1 cellular context compared by ENCODE assay signal in genomic region chr9:4679268-4680177, GRCh38.
TF ChIP-seq lines count a peak whose summit lies in the region.

TSS of gene CDC37L1 (plus strand) at chr9:4679569. CDS start at chr9:4679768, 199 bp downstream.

TF ChIP-seq in H1, 55 proteins besides CTCF, POLR2A, EP300 and RAD21 (continued from another document):
- TF ChIP-seq BRCA1 (IDR thresholded peaks at IDR 0.05; ENCODE audit: low read depth, low read length): no peak
- TF ChIP-seq KDM1A (IDR thresholded peaks at IDR 0.05; ENCODE audit: borderline replicate concordance, low read length): no peak
- no peak for TF ChIP-seq USF2 (IDR thresholded peaks at IDR 0.05; ENCODE audit: low read length)
- TF ChIP-seq SAP30 (IDR thresholded peaks at IDR 0.05; ENCODE audit: insufficient read depth, insufficient replicate concordance, low read length): peak; percentile 80
- no peak for TF ChIP-seq ZNF274 (IDR thresholded peaks at IDR 0.05; ENCODE audit: borderline replicate concordance, extremely low read depth, low read length)
- TF ChIP-seq GABPA (IDR thresholded peaks at IDR 0.05; ENCODE audit: borderline replicate concordance, insufficient read depth, low read length): peak; percentile 89
- peak; percentile 85 for TF ChIP-seq YY1 (IDR thresholded peaks at IDR 0.05; ENCODE audit: low read depth, low read length)
- no peak for TF ChIP-seq RXRA (IDR thresholded peaks at IDR 0.05; ENCODE audit: insufficient read depth, low read depth, low read length)
- 0 out of 2 replicates have a peak, but pooled peaks have one; percentile 18 for TF ChIP-seq SP1 (IDR thresholded peaks at IDR 0.05; ENCODE audit: low read depth, low read length)
- no peak for TF ChIP-seq RNF2 (IDR thresholded peaks at IDR 0.05; ENCODE audit: borderline replicate concordance, low read depth, low read length, missing control alignments, poor library complexity, severe bottlenecking)
- no peak for TF ChIP-seq JUN (IDR thresholded peaks at IDR 0.05; ENCODE audit: low read depth, low read length)
- peak; percentile 62; the same call in 1 of the 2 replicates for TF ChIP-seq PHF8 (conservative IDR thresholded peaks at IDR 0.05; ENCODE audit: low read depth, low read length)
- TF ChIP-seq EGR1 (IDR thresholded peaks at IDR 0.05; ENCODE audit: borderline replicate concordance, low read depth, low read length): no peak
- TF ChIP-seq GTF2F1 (IDR thresholded peaks at IDR 0.05; ENCODE audit: borderline replicate concordance, low read depth, low read length): no peak; the same call in 1 of the 2 replicates
- no peak for TF ChIP-seq NANOG (IDR thresholded peaks at IDR 0.05; ENCODE audit: insufficient read depth, low read depth, low read length, poor library complexity, severe bottlenecking)
- TF ChIP-seq TCF12 (IDR thresholded peaks at IDR 0.05; ENCODE audit: low read depth, low read length): no peak
- peak; percentile 94 for TF ChIP-seq TAF1 (IDR thresholded peaks at IDR 0.05; ENCODE audit: low read depth, low read length)
- no peak for TF ChIP-seq HDAC6 (IDR thresholded peaks at IDR 0.05; ENCODE audit: low read depth, low read length)
- TF ChIP-seq CREB1 (IDR thresholded peaks at IDR 0.05): peak; percentile 94
- peak; percentile 84 for TF ChIP-seq KDM4A (IDR thresholded peaks at IDR 0.05; ENCODE audit: low read depth, low read length, severe bottlenecking)
- no peak; a peak in 3 of 4 replicates for TF ChIP-seq HDAC2 (IDR thresholded peaks at IDR 0.05; ENCODE audit: borderline replicate concordance in 1 of 2, low read depth in 2 of 2, low read length in 2 of 2)
- no peak for TF ChIP-seq BCL11A (IDR thresholded peaks at IDR 0.05; ENCODE audit: low read depth in 2 of 2, low read length in 2 of 2)
- peak; percentile 68 for TF ChIP-seq MAX (IDR thresholded peaks at IDR 0.05)
- TF ChIP-seq BACH1 (IDR thresholded peaks at IDR 0.05; ENCODE audit: low read length): no peak; the same call in 1 of the 2 replicates
- TF ChIP-seq CHD1 (IDR thresholded peaks at IDR 0.05; ENCODE audit: low read depth, low read length): no peak
- TF ChIP-seq EZH2 (IDR thresholded peaks at IDR 0.05; ENCODE audit: low read depth, low read length, severe bottlenecking): no peak
- TF ChIP-seq RBBP5 (IDR thresholded peaks at IDR 0.05; ENCODE audit: borderline replicate concordance, low read depth, low read length): peak; percentile 97
- no peak for TF ChIP-seq MAFK (IDR thresholded peaks at IDR 0.05; ENCODE audit: low read depth, low read length)
- TF ChIP-seq NRF1 (IDR thresholded peaks at IDR 0.05; ENCODE audit: low read depth, low read length): no peak
- TF ChIP-seq E2F6 (IDR thresholded peaks at IDR 0.05): peak; percentile 70; the same call in 1 of the 2 replicates
- no peak for TF ChIP-seq CBX5 (IDR thresholded peaks at IDR 0.05; ENCODE audit: low read depth, low read length)
- peak; percentile 78 for TF ChIP-seq TEAD4 (IDR thresholded peaks at IDR 0.05; ENCODE audit: low read depth, low read length)
- TF ChIP-seq RFX5 (IDR thresholded peaks at IDR 0.05; ENCODE audit: borderline replicate concordance, low read depth, low read length): no peak
- peak; percentile 99 for TF ChIP-seq ASH2L (IDR thresholded peaks at IDR 0.05; ENCODE audit: low read length)
- TF ChIP-seq SUZ12 (IDR thresholded peaks at IDR 0.05; ENCODE audit: low read length): no peak
- TF ChIP-seq SIN3A (conservative IDR thresholded peaks at IDR 0.05 in 1 of 2, IDR thresholded peaks at IDR 0.05 in 1 of 2; ENCODE audit: low read depth in 1 of 2, low read length in 2 of 2): peak in 1 of 2 experiments; percentile 74; a peak in 2 of 4 replicates
- peak; percentile 93 for TF ChIP-seq TBP (IDR thresholded peaks at IDR 0.05; ENCODE audit: low read depth, low read length)
- TF ChIP-seq TAF7 (optimal IDR thresholded peaks at IDR 0.05; ENCODE audit: borderline replicate concordance, low read depth, low read length): peak; percentile 44
- TF ChIP-seq ATF2 (IDR thresholded peaks at IDR 0.05; ENCODE audit: low read length): 0 out of 2 replicates have a peak, but pooled peaks have one; percentile 52
- peak; percentile 72; the same call in 1 of the 2 replicates for TF ChIP-seq SP4 (IDR thresholded peaks at IDR 0.05; ENCODE audit: low read length)
- TF ChIP-seq JUND (IDR thresholded peaks at IDR 0.05; ENCODE audit: low read length): 0 out of 2 replicates have a peak, but pooled peaks have one; percentile 25
- TF ChIP-seq CTBP2 (IDR thresholded peaks at IDR 0.05; ENCODE audit: borderline replicate concordance, insufficient read depth, insufficient read length, low read length): no peak
- TF ChIP-seq CBX8 (IDR thresholded peaks at IDR 0.05; ENCODE audit: borderline replicate concordance, low read depth, low read length): no peak
- TF ChIP-seq POLR2AphosphoS5 (IDR thresholded peaks at IDR 0.05; ENCODE audit: low read depth, low read length): peak; percentile 97
- TF ChIP-seq CHD2 (IDR thresholded peaks at IDR 0.05; ENCODE audit: low read length): no peak
- no peak for TF ChIP-seq SIX5 (IDR thresholded peaks at IDR 0.05; ENCODE audit: low read depth, low read length)
- no peak for TF ChIP-seq SRF (IDR thresholded peaks at IDR 0.05; ENCODE audit: low read depth, low read length)
- no peak for TF ChIP-seq ATF3 (IDR thresholded peaks at IDR 0.05; ENCODE audit: insufficient read depth, low read depth, low read length)
- no peak for TF ChIP-seq SIRT6 (IDR thresholded peaks at IDR 0.05; ENCODE audit: low read length)
TF ChIP-seq in H1: peak in this region for 21.
